In genomic region chr18:11066038-11066437, GRCh38 we compare ENCODE assay signal across 1 cellular context.
TF ChIP-seq lines count a peak whose summit lies in the region.

No MANE protein-coding gene starts in this region.

TF ChIP-seq in H1, 55 proteins besides CTCF, POLR2A, EP300 and RAD21 (continued from another document):
- TF ChIP-seq CHD7 (IDR thresholded peaks at IDR 0.05; ENCODE audit: insufficient replicate concordance, low read length) (no peak), ZNF274 (IDR thresholded peaks at IDR 0.05; ENCODE audit: borderline replicate concordance, extremely low read depth, low read length) (no peak), E2F6 (IDR thresholded peaks at IDR 0.05) (peak; percentile 41; the same call in 1 of the 2 replicates)
